Comparison of ENCODE assay signal across 1 cellular context in the genomic region with DNA sequence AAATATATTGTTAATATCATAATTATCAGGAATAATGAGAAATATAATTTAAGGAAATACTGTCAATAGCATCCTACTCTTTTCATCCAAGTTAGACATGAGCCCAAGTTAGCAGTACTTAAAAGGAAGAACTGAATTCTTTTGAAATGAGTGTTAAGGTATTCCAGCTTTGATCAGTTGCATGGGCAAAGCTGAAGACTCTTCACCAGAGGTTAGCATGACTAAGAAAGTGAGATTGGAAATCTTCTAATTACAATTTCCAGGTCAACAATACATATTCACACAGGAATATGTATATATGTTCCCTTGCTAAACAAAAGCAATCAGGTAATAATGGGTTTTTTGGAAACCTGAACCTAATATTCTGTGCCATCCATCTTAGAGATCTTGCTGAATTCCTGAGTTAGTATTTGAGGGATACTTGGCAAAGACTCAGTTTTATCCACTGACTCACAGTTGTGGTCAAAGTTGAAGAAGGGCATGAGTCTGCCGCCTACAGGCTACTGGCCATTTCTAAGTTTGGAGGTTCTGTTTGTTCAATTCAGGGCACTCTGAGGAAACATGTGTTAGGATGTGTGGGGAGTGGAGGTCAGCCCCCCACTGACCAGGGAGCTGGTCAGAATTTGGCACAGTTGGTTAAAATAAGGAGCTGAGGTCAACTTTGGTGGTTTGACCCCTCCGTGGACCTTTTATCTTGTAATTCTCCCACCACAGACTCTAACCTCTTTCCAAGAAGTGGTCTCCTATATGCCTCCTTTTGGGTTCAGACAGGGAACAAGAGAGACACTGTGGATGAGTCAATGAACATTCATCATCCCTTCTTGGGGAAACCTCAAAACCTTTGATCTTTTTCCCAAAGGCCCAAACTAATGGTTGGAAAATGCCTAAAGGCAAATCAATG.
TF ChIP-seq lines count a peak whose summit lies in the region.

No MANE protein-coding gene starts in this region.

TF ChIP-seq in K562, 482 proteins besides CTCF, POLR2A, EP300 and RAD21 (continued from another document and continues in another):
- TF ChIP-seq, protein P1, sequence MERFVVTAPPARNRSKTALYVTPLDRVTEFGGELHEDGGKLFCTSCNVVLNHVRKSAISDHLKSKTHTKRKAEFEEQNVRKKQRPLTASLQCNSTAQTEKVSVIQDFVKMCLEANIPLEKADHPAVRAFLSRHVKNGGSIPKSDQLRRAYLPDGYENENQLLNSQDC (CRISPR knock-in tag; IDR thresholded peaks at IDR 0.05): no peak
- TF ChIP-seq YY1 (IDR thresholded peaks at IDR 0.05; ENCODE audit: borderline replicate concordance in 1 of 3, control insufficient read depth in 1 of 3, extremely low read depth in 1 of 3, insufficient read depth in 3 of 3, insufficient read length in 1 of 3, insufficient replicate concordance in 2 of 3, low read depth in 1 of 3, low read length in 2 of 3): no peak
- no peak for TF ChIP-seq RFX5 (IDR thresholded peaks at IDR 0.05; ENCODE audit: low read depth, low read length)
- no peak for TF ChIP-seq MCM3 (IDR thresholded peaks at IDR 0.05)
- no peak for TF ChIP-seq MTA2 (IDR thresholded peaks at IDR 0.05; ENCODE audit: low read depth)
- no peak for TF ChIP-seq MYC (IDR thresholded peaks at IDR 0.05; ENCODE audit: low read depth, low read length)
- no peak for TF ChIP-seq MYC (CRISPR knock-in tag; IDR thresholded peaks at IDR 0.05; ENCODE audit: borderline replicate concordance, low read depth)
- TF ChIP-seq RBFOX2 (IDR thresholded peaks at IDR 0.05; ENCODE audit: low read depth, low read length): no peak
- no peak for TF ChIP-seq ZBTB1 (CRISPR knock-in tag; IDR thresholded peaks at IDR 0.05; ENCODE audit: borderline replicate concordance, low read depth)
- TF ChIP-seq ZC3H4 (CRISPR knock-in tag; IDR thresholded peaks at IDR 0.05; ENCODE audit: borderline replicate concordance): no peak
- 0 out of 2 replicates have a peak, but pooled peaks have one; percentile 20 for TF ChIP-seq SMAD4 (CRISPR knock-in tag; conservative IDR thresholded peaks at IDR 0.05)
- no peak for TF ChIP-seq FOXK2 (conservative IDR thresholded peaks at IDR 0.05 in 1 of 2, IDR thresholded peaks at IDR 0.05 in 1 of 2; ENCODE audit: low read depth in 2 of 2)
- TF ChIP-seq NR2C1 (IDR thresholded peaks at IDR 0.05): 0 out of 2 replicates have a peak, but pooled peaks have one; percentile 39
- peak; percentile 31; the same call in 1 of the 2 replicates for TF ChIP-seq NR2C1 (tag; IDR thresholded peaks at IDR 0.05)
- TF ChIP-seq MLLT1 (IDR thresholded peaks at IDR 0.05): 0 out of 4 replicates have a peak, but pooled peaks of 1 of the 2 experiments have one; percentile 42
- no peak for TF ChIP-seq ZNF280A (IDR thresholded peaks at IDR 0.05; ENCODE audit: low read depth, partially characterized antibody)
- TF ChIP-seq, protein P2, sequence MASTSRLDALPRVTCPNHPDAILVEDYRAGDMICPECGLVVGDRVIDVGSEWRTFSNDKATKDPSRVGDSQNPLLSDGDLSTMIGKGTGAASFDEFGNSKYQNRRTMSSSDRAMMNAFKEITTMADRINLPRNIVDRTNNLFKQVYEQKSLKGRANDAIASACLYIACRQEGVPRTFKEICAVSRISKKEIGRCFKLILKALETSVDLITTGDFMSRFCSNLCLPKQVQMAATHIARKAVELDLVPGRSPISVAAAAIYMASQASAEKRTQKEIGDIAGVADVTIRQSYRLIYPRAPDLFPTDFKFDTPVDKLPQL (IDR thresholded peaks at IDR 0.05; ENCODE audit: extremely low read depth, insufficient read length): no peak
- TF ChIP-seq HMG20B (CRISPR knock-in tag; IDR thresholded peaks at IDR 0.05): no peak
- TF ChIP-seq STAG1 (CRISPR knock-in tag; IDR thresholded peaks at IDR 0.05; ENCODE audit: borderline replicate concordance): no peak
- TF ChIP-seq NCOA4 (IDR thresholded peaks at IDR 0.05; ENCODE audit: partially characterized antibody): no peak
- TF ChIP-seq SLC30A9 (CRISPR knock-in tag; IDR thresholded peaks at IDR 0.05): no peak
- TF ChIP-seq CAMTA2 (CRISPR knock-in tag; conservative IDR thresholded peaks at IDR 0.05): no peak
- TF ChIP-seq ZNF395 (CRISPR knock-in tag; IDR thresholded peaks at IDR 0.05): no peak
- TF ChIP-seq ZNF143 (CRISPR knock-in tag; IDR thresholded peaks at IDR 0.05): no peak
- no peak for TF ChIP-seq HDAC3 (IDR thresholded peaks at IDR 0.05; ENCODE audit: borderline replicate concordance, partially characterized antibody)
- no peak for TF ChIP-seq GTF2E2 (tag; IDR thresholded peaks at IDR 0.05)
- no peak for TF ChIP-seq PKNOX1 (IDR thresholded peaks at IDR 0.05)
- no peak for TF ChIP-seq HMG20A (CRISPR knock-in tag; conservative IDR thresholded peaks at IDR 0.05)
- no peak for TF ChIP-seq TRIM28 (IDR thresholded peaks at IDR 0.05)
- TF ChIP-seq PURB (CRISPR knock-in tag; IDR thresholded peaks at IDR 0.05; ENCODE audit: low read depth): no peak
- no peak for TF ChIP-seq CREB1 (IDR thresholded peaks at IDR 0.05)
- TF ChIP-seq CREB1 (CRISPR knock-in tag; IDR thresholded peaks at IDR 0.05): no peak
- TF ChIP-seq PHB2 (IDR thresholded peaks at IDR 0.05; ENCODE audit: low read depth): no peak
- TF ChIP-seq MIER1 (IDR thresholded peaks at IDR 0.05; ENCODE audit: low read depth): no peak
- TF ChIP-seq U2AF2 (optimal IDR thresholded peaks at IDR 0.05; ENCODE audit: low read depth, low read length): no peak
- TF ChIP-seq, protein P3, sequence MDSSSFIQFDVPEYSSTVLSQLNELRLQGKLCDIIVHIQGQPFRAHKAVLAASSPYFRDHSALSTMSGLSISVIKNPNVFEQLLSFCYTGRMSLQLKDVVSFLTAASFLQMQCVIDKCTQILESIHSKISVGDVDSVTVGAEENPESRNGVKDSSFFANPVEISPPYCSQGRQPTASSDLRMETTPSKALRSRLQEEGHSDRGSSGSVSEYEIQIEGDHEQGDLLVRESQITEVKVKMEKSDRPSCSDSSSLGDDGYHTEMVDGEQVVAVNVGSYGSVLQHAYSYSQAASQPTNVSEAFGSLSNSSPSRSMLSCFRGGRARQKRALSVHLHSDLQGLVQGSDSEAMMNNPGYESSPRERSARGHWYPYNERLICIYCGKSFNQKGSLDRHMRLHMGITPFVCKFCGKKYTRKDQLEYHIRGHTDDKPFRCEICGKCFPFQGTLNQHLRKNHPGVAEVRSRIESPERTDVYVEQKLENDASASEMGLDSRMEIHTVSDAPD (CRISPR knock-in tag; IDR thresholded peaks at IDR 0.05): peak; percentile 38; the same call in 1 of the 2 replicates
- TF ChIP-seq BACH1 (tag; IDR thresholded peaks at IDR 0.05): no peak
- no peak for TF ChIP-seq EP400 (IDR thresholded peaks at IDR 0.05)
- TF ChIP-seq, protein P4, sequence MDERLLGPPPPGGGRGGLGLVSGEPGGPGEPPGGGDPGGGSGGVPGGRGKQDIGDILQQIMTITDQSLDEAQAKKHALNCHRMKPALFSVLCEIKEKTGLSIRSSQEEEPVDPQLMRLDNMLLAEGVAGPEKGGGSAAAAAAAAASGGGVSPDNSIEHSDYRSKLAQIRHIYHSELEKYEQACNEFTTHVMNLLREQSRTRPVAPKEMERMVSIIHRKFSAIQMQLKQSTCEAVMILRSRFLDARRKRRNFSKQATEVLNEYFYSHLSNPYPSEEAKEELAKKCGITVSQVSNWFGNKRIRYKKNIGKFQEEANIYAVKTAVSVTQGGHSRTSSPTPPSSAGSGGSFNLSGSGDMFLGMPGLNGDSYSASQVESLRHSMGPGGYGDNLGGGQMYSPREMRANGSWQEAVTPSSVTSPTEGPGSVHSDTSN (CRISPR knock-in tag; IDR thresholded peaks at IDR 0.05; ENCODE audit: low read depth): no peak
- TF ChIP-seq, protein P4 (tag; conservative IDR thresholded peaks at IDR 0.05; ENCODE audit: low read depth): no peak
- no peak for TF ChIP-seq MCM7 (IDR thresholded peaks at IDR 0.05)
- TF ChIP-seq IRF9 (tag; IDR thresholded peaks at IDR 0.05): no peak
- TF ChIP-seq FOXA1 (IDR thresholded peaks at IDR 0.05; ENCODE audit: borderline replicate concordance): no peak
- TF ChIP-seq ZNF3 (CRISPR knock-in tag; IDR thresholded peaks at IDR 0.05): no peak
- TF ChIP-seq NR4A1 (CRISPR knock-in tag; IDR thresholded peaks at IDR 0.05): no peak
- TF ChIP-seq NR4A1 (tag; IDR thresholded peaks at IDR 0.05): no peak
- no peak for TF ChIP-seq HLTF (IDR thresholded peaks at IDR 0.05)
- peak; percentile 45; the same call in 1 of the 2 replicates for TF ChIP-seq JUND (IDR thresholded peaks at IDR 0.05; ENCODE audit: borderline replicate concordance, low read depth, low read length)
- TF ChIP-seq JUND (tag; IDR thresholded peaks at IDR 0.05; ENCODE audit: borderline replicate concordance, low read depth, low read length): peak; percentile 63; the same call in 1 of the 3 replicates
- TF ChIP-seq CBFB (CRISPR knock-in tag; IDR thresholded peaks at IDR 0.05): no peak
- peak; percentile 43 to 63; a peak in 3 of 4 replicates for TF ChIP-seq KDM1A (IDR thresholded peaks at IDR 0.05)
- no peak for TF ChIP-seq CHD4 (IDR thresholded peaks at IDR 0.05; ENCODE audit: insufficient read depth, insufficient replicate concordance, low read depth, low read length, poor library complexity, severe bottlenecking)
- TF ChIP-seq, protein P5, sequence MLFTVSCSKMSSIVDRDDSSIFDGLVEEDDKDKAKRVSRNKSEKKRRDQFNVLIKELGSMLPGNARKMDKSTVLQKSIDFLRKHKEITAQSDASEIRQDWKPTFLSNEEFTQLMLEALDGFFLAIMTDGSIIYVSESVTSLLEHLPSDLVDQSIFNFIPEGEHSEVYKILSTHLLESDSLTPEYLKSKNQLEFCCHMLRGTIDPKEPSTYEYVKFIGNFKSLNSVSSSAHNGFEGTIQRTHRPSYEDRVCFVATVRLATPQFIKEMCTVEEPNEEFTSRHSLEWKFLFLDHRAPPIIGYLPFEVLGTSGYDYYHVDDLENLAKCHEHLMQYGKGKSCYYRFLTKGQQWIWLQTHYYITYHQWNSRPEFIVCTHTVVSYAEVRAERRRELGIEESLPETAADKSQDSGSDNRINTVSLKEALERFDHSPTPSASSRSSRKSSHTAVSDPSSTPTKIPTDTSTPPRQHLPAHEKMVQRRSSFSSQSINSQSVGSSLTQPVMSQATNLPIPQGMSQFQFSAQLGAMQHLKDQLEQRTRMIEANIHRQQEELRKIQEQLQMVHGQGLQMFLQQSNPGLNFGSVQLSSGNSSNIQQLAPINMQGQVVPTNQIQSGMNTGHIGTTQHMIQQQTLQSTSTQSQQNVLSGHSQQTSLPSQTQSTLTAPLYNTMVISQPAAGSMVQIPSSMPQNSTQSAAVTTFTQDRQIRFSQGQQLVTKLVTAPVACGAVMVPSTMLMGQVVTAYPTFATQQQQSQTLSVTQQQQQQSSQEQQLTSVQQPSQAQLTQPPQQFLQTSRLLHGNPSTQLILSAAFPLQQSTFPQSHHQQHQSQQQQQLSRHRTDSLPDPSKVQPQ (CRISPR knock-in tag; IDR thresholded peaks at IDR 0.05; ENCODE audit: borderline replicate concordance): no peak
